In the genomic region with DNA sequence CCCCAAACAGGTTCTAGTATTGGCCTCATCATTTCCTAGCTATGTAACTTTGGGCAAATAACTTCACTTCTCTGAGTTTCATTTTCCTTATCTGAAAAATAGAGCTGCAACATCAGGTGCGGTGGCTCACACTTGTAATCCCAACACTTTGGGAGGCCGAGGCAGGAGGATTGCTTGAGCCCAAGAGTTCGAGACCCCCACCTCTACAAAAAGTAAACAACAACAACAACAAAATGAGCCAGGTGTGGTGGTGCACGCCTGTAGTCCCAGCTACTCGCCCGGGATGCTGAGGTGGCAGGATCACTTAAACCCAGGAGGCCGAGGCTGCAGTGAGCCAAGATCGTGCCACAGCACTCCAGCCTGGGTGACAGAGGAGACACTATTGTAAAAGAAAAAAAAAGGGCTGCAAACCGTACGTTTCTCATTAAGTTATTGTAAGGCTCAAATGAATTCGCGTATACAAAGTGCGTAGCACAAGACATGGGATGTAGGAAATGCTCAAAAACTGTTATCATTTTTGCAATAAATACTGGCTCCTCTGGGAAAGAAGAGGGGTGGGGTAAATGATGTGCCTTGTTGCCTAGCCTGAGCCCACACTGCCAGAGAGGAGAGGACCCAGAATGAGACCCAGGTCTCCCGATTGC, we compare ENCODE assay signal across 1 cellular context.
TF ChIP-seq lines count a peak whose summit lies in the region.

No MANE protein-coding gene starts in this region.

TF ChIP-seq in GM12878, 131 proteins besides CTCF, POLR2A, EP300 and RAD21:
- TF ChIP-seq, protein P1, sequence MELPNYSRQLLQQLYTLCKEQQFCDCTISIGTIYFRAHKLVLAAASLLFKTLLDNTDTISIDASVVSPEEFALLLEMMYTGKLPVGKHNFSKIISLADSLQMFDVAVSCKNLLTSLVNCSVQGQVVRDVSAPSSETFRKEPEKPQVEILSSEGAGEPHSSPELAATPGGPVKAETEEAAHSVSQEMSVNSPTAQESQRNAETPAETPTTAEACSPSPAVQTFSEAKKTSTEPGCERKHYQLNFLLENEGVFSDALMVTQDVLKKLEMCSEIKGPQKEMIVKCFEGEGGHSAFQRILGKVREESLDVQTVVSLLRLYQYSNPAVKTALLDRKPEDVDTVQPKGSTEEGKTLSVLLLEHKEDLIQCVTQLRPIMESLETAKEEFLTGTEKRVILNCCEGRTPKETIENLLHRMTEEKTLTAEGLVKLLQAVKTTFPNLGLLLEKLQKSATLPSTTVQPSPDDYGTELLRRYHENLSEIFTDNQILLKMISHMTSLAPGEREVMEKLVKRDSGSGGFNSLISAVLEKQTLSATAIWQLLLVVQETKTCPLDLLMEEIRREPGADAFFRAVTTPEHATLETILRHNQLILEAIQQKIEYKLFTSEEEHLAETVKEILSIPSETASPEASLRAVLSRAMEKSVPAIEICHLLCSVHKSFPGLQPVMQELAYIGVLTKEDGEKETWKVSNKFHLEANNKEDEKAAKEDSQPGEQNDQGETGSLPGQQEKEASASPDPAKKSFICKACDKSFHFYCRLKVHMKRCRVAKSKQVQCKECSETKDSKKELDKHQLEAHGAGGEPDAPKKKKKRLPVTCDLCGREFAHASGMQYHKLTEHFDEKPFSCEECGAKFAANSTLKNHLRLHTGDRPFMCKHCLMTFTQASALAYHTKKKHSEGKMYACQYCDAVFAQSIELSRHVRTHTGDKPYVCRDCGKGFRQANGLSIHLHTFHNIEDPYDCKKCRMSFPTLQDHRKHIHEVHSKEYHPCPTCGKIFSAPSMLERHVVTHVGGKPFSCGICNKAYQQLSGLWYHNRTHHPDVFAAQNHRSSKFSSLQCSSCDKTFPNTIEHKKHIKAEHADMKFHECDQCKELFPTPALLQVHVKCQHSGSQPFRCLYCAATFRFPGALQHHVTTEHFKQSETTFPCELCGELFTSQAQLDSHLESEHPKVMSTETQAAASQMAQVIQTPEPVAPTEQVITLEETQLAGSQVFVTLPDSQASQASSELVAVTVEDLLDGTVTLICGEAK (IDR thresholded peaks at IDR 0.05; ENCODE audit: borderline replicate concordance): peak; percentile 28; the same call in 1 of the 2 replicates
- TF ChIP-seq CHD2 (IDR thresholded peaks at IDR 0.05; ENCODE audit: borderline replicate concordance, low read depth, low read length) (no peak), SMAD5 (IDR thresholded peaks at IDR 0.05; ENCODE audit: low read depth) (no peak), PAX5 (IDR thresholded peaks at IDR 0.05; ENCODE audit: borderline replicate concordance, low read depth, low read length) (no peak), ZNF207 (IDR thresholded peaks at IDR 0.05; ENCODE audit: borderline replicate concordance) (no peak), BRCA1 (IDR thresholded peaks at IDR 0.05; ENCODE audit: low read depth, low read length) (no peak), FOXM1 (IDR thresholded peaks at IDR 0.05; ENCODE audit: low read depth, low read length) (no peak), TBL1XR1 (IDR thresholded peaks at IDR 0.05; ENCODE audit: low read depth, low read length) (no peak), GABPA (IDR thresholded peaks at IDR 0.05; ENCODE audit: low read depth) (no peak), SP1 (IDR thresholded peaks at IDR 0.05; ENCODE audit: low read depth, low read length) (no peak), JUND (IDR thresholded peaks at IDR 0.05; ENCODE audit: low read depth, low read length) (no peak)
- TF ChIP-seq, protein P2, sequence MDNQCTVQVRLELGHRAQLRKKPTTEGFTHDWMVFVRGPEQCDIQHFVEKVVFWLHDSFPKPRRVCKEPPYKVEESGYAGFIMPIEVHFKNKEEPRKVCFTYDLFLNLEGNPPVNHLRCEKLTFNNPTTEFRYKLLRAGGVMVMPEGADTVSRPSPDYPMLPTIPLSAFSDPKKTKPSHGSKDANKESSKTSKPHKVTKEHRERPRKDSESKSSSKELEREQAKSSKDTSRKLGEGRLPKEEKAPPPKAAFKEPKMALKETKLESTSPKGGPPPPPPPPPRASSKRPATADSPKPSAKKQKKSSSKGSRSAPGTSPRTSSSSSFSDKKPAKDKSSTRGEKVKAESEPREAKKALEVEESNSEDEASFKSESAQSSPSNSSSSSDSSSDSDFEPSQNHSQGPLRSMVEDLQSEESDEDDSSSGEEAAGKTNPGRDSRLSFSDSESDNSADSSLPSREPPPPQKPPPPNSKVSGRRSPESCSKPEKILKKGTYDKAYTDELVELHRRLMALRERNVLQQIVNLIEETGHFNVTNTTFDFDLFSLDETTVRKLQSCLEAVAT (IDR thresholded peaks at IDR 0.05): peak; percentile 97
- TF ChIP-seq, protein P3, sequence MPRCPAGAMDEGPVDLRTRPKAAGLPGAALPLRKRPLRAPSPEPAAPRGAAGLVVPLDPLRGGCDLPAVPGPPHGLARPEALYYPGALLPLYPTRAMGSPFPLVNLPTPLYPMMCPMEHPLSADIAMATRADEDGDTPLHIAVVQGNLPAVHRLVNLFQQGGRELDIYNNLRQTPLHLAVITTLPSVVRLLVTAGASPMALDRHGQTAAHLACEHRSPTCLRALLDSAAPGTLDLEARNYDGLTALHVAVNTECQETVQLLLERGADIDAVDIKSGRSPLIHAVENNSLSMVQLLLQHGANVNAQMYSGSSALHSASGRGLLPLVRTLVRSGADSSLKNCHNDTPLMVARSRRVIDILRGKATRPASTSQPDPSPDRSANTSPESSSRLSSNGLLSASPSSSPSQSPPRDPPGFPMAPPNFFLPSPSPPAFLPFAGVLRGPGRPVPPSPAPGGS (IDR thresholded peaks at IDR 0.05; ENCODE audit: borderline replicate concordance, insufficient read depth, low read depth, low read length, poor library complexity, severe bottlenecking): no peak
TF ChIP-seq in GM12878: peak in this region for 2.
